Comparison of ENCODE assay signal across 8 cellular contexts in genomic region chr17:1644493-1645206, GRCh38. TPM values are rescaled to one million over a fixed set of nuclear protein-coding genes. Genes with fewer than 3 reads are reported as not detected.
A peak's percentile ranks its signal among the peaks of the same experiment; 100 is the strongest.
DNase-seq lines count a peak whose midpoint lies in the region; ATAC-seq, FAIRE-seq and TF ChIP-seq lines count a peak whose summit lies in the region.

No MANE protein-coding gene starts in this region.

- no peaks in the 10 kb centered on the region for H3K36me3 Mint-ChIP-seq in activated T-cell treated with anti-CD3 and anti-CD28 coated beads, Interleukin-2, amount 50 U/mL, for 4 hours (ENCODE audit: insufficient read depth)

- H3K4me3 ChIP-seq in kidney (ENCODE audit: low read length in 2 of 2) (peak overlapping the region; percentile 47 to 59), subcutaneous abdominal adipose tissue (ENCODE audit: low read depth in 1 of 5, low read length in 5 of 5) (peak overlapping the region; percentile 43 to 85 (median 70))

- H3K4me1 ChIP-seq in kidney (ENCODE audit: control insufficient read depth in 1 of 2, insufficient read depth in 1 of 2, low read depth in 1 of 2, low read length in 2 of 2) (peaks cover 15 to 35% of the 10 kb centered on the region in 2 donors), subcutaneous abdominal adipose tissue (ENCODE audit: control insufficient read depth in 5 of 5, insufficient read depth in 5 of 5, low read length in 5 of 5) (peaks cover 8 to 57% (median 47%) of the 10 kb centered on the region in 5 donors)

- DNase-seq in stimulated activated CD4-positive, alpha-beta T cell treated with anti-CD3 and anti-CD28 coated beads, Interleukin-15, amount 100 ng/mL, for 24 hours, result peak; percentile 64
- DNase-seq in stimulated activated CD4-positive, alpha-beta T cell treated with anti-CD3 and anti-CD28 coated beads, Interleukin-12 subunit alpha, Interleukin-12 subunit beta, amount 100 ng/mL, for 4 hours, result no peak
- no peak for DNase-seq in activated T-cell treated with anti-CD3 and anti-CD28 coated beads, Interleukin-2, amount 50 U/mL, for 4 hours
- DNase-seq in kidney, result no peak
- DNase-seq in NCI-H128 (lab: John Stamatoyannopoulos, UW; ENCODE audit: unreplicated experiment), result no peak
- no peak for DNase-seq in SKM-1 (lab: John Stamatoyannopoulos, UW; ENCODE audit: unreplicated experiment)
- DNase-seq in NCI-H524 treated with DMSO at 0.1 percent for 48 hours (lab: John Stamatoyannopoulos, UW), result no peak

- H3K27ac ChIP-seq in kidney (ENCODE audit: low read depth in 2 of 2, low read length in 2 of 2), result peak overlapping the region; percentile 63 to 66
- peak overlapping the region; percentile 84 for H3K27ac ChIP-seq in subcutaneous abdominal adipose tissue (ENCODE audit: low read depth, low read length)

- FAIRE-seq in kidney (lab: Jason Lieb, UNC), result no peak

- no peaks in the 10 kb centered on the region for H3K27me3 ChIP-seq in subcutaneous abdominal adipose tissue (ENCODE audit: control insufficient read depth in 5 of 5, insufficient read depth in 4 of 5, low read length in 5 of 5)

- H3K9ac ChIP-seq in kidney (ENCODE audit: low read length in 2 of 2), result peak overlapping the region in 1 of 2 donors; percentile 55
- peak overlapping the region in 4 of 5 donors; percentile 38 to 92 (median 76) for H3K9ac ChIP-seq in subcutaneous abdominal adipose tissue (ENCODE audit: low read length in 5 of 5)

- peaks cover 21% of the 10 kb centered on the region for H3K4me1 Mint-ChIP-seq in activated T-cell treated with anti-CD3 and anti-CD28 coated beads, Interleukin-2, amount 50 U/mL, for 4 hours (ENCODE audit: low read depth)

- H3K4me3 Mint-ChIP-seq in activated T-cell treated with anti-CD3 and anti-CD28 coated beads, Interleukin-2, amount 50 U/mL, for 4 hours, result peak overlapping the region; percentile 81

- peak in 1 of 2 donors; percentile 4 for ATAC-seq in activated T-cell treated with anti-CD3 and anti-CD28 coated beads, Interleukin-2, amount 50 U/mL, for 4 hours

- H3K27me3 Mint-ChIP-seq in activated T-cell treated with anti-CD3 and anti-CD28 coated beads, Interleukin-2, amount 50 U/mL, for 4 hours (ENCODE audit: low read depth), result no peaks in the 10 kb centered on the region

- intact Hi-C loops in kidney (cut with DNase I), result no loop called here

- H3K9me3 ChIP-seq in kidney (ENCODE audit: control insufficient read depth in 1 of 2, low read length in 2 of 2), result no peaks in the 10 kb centered on the region
- no peaks in the 10 kb centered on the region for H3K9me3 ChIP-seq in subcutaneous abdominal adipose tissue (ENCODE audit: control insufficient read depth in 5 of 5, low read length in 5 of 5)

- H3K36me3 ChIP-seq in kidney (ENCODE audit: control insufficient read depth in 1 of 2, insufficient read depth in 2 of 2, low read length in 2 of 2) (peaks cover 4 to 5% of the 10 kb centered on the region in 2 donors), subcutaneous abdominal adipose tissue (ENCODE audit: control insufficient read depth in 5 of 5, insufficient read depth in 5 of 5, low read length in 5 of 5) (peaks cover 0 to 31% (median 15%) of the 10 kb centered on the region in 5 donors)

- no peaks in the 10 kb centered on the region for H3K9me3 Mint-ChIP-seq in activated T-cell treated with anti-CD3 and anti-CD28 coated beads, Interleukin-2, amount 50 U/mL, for 4 hours

- no peak for TF ChIP-seq CTCF in kidney (IDR thresholded peaks at IDR 0.05; ENCODE audit: borderline replicate concordance, extremely low read depth, insufficient read depth)

RNA-seq across cellular contexts. Expression of gene SCARF1, which starts 0.9 kb away (rescaled TPM):
- 1 to 10 TPM; 1.3 to 2.0 (median 1.6) TPM for total RNA-seq in activated T-cell treated with anti-CD3 and anti-CD28 coated beads, Interleukin-2, amount 50 U/mL, for 4 hours
- total RNA-seq in kidney, result 20.1 TPM
- polyA plus RNA-seq in kidney (ENCODE audit: insufficient read depth, low read depth, low replicate concordance), result 7.0 TPM

RNA-seq across cellular contexts. Expression of gene RILP, which starts 5.0 kb away (rescaled TPM):
- total RNA-seq in activated T-cell treated with anti-CD3 and anti-CD28 coated beads, Interleukin-2, amount 50 U/mL, for 4 hours, result 1 to 10 TPM; 2.0 to 2.7 (median 2.3) TPM
- 17.1 TPM for total RNA-seq in kidney
- 26.6 TPM for polyA plus RNA-seq in kidney (ENCODE audit: insufficient read depth, low read depth, low replicate concordance)

RNA-seq across cellular contexts. Expression of gene SLC43A2, which starts 16.0 kb away (rescaled TPM):
- total RNA-seq in activated T-cell treated with anti-CD3 and anti-CD28 coated beads, Interleukin-2, amount 50 U/mL, for 4 hours, result 1 to 10 TPM; 4.1 to 9.4 (median 5.0) TPM
- 48.9 TPM for total RNA-seq in kidney
- 60.4 TPM for polyA plus RNA-seq in kidney (ENCODE audit: insufficient read depth, low read depth, low replicate concordance)

RNA-seq across cellular contexts. Expression of gene PRPF8, which starts 40.0 kb away (rescaled TPM):
- total RNA-seq in activated T-cell treated with anti-CD3 and anti-CD28 coated beads, Interleukin-2, amount 50 U/mL, for 4 hours, result 100 to 1,000 TPM; 506 to 585 (median 522) TPM
- 236 TPM for total RNA-seq in kidney
- polyA plus RNA-seq in kidney (ENCODE audit: insufficient read depth, low read depth, low replicate concordance), result 181 TPM
